Comparison of ENCODE assay signal across 1 cellular context in the genomic region with DNA sequence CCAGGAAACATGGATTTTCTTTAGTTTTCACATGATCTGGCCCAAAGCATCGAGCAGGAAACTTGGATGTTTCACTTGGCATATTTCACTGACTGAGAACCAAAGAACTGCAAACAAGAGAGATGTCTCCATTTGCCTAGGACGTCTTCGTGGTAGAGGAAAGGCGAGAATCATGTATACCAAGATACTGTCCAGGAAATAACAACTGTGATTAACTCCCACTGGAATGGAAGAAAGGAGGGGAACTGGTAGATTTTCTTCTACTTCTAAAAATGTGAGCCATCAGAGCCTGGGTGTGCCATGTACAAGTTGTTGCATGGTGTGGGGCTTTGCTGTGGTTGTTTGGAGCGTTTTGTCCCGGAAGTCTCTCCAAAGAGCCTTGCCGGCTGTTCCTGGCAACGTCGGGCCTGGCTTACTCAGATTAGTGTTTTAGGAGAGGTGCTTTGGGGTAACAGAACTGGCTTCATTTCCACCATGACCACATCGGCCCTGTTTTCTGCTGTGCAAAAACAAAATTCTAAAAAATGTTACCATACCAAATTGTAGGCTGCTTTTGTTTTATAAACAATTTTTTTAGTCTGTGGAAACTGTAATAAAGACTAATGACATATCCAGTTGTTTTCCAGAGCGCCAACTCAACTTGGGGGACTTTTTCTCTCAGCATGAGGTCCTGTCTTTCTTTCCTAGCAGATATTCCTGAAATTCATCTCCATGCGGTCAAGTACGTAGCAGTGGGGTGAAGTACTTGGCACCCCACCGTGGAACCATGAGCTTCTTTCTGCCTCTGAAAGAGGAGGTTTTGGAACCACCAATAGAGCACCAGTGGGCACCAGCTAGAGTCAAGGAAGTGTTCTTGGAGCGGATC.
TF ChIP-seq lines count a peak whose summit lies in the region.

No MANE protein-coding gene starts in this region.

TF ChIP-seq in A549, 52 proteins besides CTCF, POLR2A, EP300 and RAD21 (continued from another document):
- TF ChIP-seq, protein P1, sequence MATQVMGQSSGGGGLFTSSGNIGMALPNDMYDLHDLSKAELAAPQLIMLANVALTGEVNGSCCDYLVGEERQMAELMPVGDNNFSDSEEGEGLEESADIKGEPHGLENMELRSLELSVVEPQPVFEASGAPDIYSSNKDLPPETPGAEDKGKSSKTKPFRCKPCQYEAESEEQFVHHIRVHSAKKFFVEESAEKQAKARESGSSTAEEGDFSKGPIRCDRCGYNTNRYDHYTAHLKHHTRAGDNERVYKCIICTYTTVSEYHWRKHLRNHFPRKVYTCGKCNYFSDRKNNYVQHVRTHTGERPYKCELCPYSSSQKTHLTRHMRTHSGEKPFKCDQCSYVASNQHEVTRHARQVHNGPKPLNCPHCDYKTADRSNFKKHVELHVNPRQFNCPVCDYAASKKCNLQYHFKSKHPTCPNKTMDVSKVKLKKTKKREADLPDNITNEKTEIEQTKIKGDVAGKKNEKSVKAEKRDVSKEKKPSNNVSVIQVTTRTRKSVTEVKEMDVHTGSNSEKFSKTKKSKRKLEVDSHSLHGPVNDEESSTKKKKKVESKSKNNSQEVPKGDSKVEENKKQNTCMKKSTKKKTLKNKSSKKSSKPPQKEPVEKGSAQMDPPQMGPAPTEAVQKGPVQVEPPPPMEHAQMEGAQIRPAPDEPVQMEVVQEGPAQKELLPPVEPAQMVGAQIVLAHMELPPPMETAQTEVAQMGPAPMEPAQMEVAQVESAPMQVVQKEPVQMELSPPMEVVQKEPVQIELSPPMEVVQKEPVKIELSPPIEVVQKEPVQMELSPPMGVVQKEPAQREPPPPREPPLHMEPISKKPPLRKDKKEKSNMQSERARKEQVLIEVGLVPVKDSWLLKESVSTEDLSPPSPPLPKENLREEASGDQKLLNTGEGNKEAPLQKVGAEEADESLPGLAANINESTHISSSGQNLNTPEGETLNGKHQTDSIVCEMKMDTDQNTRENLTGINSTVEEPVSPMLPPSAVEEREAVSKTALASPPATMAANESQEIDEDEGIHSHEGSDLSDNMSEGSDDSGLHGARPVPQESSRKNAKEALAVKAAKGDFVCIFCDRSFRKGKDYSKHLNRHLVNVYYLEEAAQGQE (IDR thresholded peaks at IDR 0.05): no peak
- TF ChIP-seq MYC (IDR thresholded peaks at IDR 0.05; ENCODE audit: borderline replicate concordance, low read length) (no peak), BHLHE40 (IDR thresholded peaks at IDR 0.05; ENCODE audit: low read depth, low read length) (no peak), PHF8 (IDR thresholded peaks at IDR 0.05; ENCODE audit: borderline replicate concordance, low read depth) (no peak), RARB (CRISPR knock-in tag; IDR thresholded peaks at IDR 0.05) (no peak)
